In genomic region chr13:43085545-43085944, GRCh38 we compare ENCODE assay signal across 8 cellular contexts.
DNase-seq lines count a peak whose midpoint lies in the region; ATAC-seq and TF ChIP-seq lines count a peak whose summit lies in the region.

No MANE protein-coding gene starts in this region.

- DNase-seq in NCI-H2227 (lab: John Stamatoyannopoulos, UW; ENCODE audit: unreplicated experiment) (peak; percentile 1), NCI-H2227 treated with DMSO at 0.1 percent for 48 hours (lab: John Stamatoyannopoulos, UW) (no peak), NCI-H460 (ENCODE audit: extremely low read depth, low read depth) (peak; percentile 27), endothelial cell (ENCODE audit: low spot score) (no peak), renal cortical epithelial cell (ENCODE audit: low read depth) (peak; percentile 58)

- H3K9me3 Mint-ChIP-seq in endothelial cell (ENCODE audit: unreplicated experiment) = no peaks in the 10 kb centered on the region

- ATAC-seq in HG03342 (IDR thresholded peaks at IDR 0.05; ENCODE audit: unreplicated experiment) (no peak), HG02852 (IDR thresholded peaks at IDR 0.05; ENCODE audit: unreplicated experiment) (no peak), GM21390 (IDR thresholded peaks at IDR 0.05; ENCODE audit: unreplicated experiment) (no peak)

- no peaks in the 10 kb centered on the region for H3K4me1 Mint-ChIP-seq in endothelial cell (ENCODE audit: unreplicated experiment)

- peak; percentile 87 for TF ChIP-seq CTCF in endothelial cell (IDR thresholded peaks at IDR 0.05; ENCODE audit: unreplicated experiment)

- peaks cover 23% of the 10 kb centered on the region for H3K36me3 Mint-ChIP-seq in endothelial cell (ENCODE audit: low read depth, unreplicated experiment)

- no peaks in the 10 kb centered on the region for H3K27me3 Mint-ChIP-seq in endothelial cell (ENCODE audit: unreplicated experiment)

- no peak overlapping the region for H3K27ac Mint-ChIP-seq in endothelial cell (ENCODE audit: unreplicated experiment)

- no peak overlapping the region for H3K4me3 Mint-ChIP-seq in endothelial cell (ENCODE audit: unreplicated experiment)

Comparison
In these comparisons a context has a peak if more than half of its experiments do, and no peak if none do; other contexts are left out.
1. DNase-seq: peak in NCI-H2227 (single experiment), NCI-H460 (single experiment) and renal cortical epithelial cell (single experiment); none in NCI-H2227 treated with DMSO at 0.1 percent for 48 hours (single experiment) and endothelial cell (single experiment).